Comparison of ENCODE assay signal across 22 cellular contexts in genomic region chr2:171046056-171046560, GRCh38.
DNase-seq lines count a peak whose midpoint lies in the region; ATAC-seq and TF ChIP-seq lines count a peak whose summit lies in the region.
"Had no signal": no experiment of that assay in that cellular context is flagged by ENCODE, and none has a peak within 500 bp of the region (broad histone marks: within the 10 kb centered on the region; RNA-seq: fewer than 3 reads in every experiment).

No MANE protein-coding gene starts in this region.

- peaks cover 12% of the 10 kb centered on the region for H3K4me1 Mint-ChIP-seq in GM23338
- H3K4me1 Mint-ChIP-seq in WTC11 = peaks cover 16% of the 10 kb centered on the region
- H3K4me1 Mint-ChIP-seq in neural progenitor cell = no peaks in the 10 kb centered on the region

- H3K27ac Mint-ChIP-seq in GM23338 (peak overlapping the region; percentile 60; the same call in 1 of the 2 replicates), WTC11 (peak overlapping the region; percentile 39; the same call in 1 of the 2 replicates), neural progenitor cell (no peak overlapping the region)
- H3K27ac Mint-ChIP-seq: CD4-positive, alpha-beta memory T cell had no signal

- H3K27me3 ChIP-seq in GM23338 (ENCODE audit: insufficient read depth) (no peaks in the 10 kb centered on the region), neural progenitor cell (no peaks in the 10 kb centered on the region), left lung (no peaks in the 10 kb centered on the region)

- H3K4me1 ChIP-seq in GM23338 (ENCODE audit: insufficient read depth) (peaks cover 22% of the 10 kb centered on the region), neural progenitor cell (peaks cover 20% of the 10 kb centered on the region), left lung (no peaks in the 10 kb centered on the region)
- H3K4me1 ChIP-seq: A549 had no signal

- DNase-seq in GM23338 (ENCODE audit: low spot score) = peak; percentile 14
- no peak for DNase-seq in WTC11 (ENCODE audit: low spot score)
- DNase-seq in globus pallidus (ENCODE audit: low spot score) = peak; percentile 7
- DNase-seq in neural progenitor cell (ENCODE audit: low spot score) = peak; percentile 37
- DNase-seq in left colon = no peak
- DNase-seq in left lung = no peak
- no peak for DNase-seq in NAMALWA (ENCODE audit: low spot score)
- DNase-seq: CD4-positive, alpha-beta memory T cell; DMS53; KG1; NCI-H1417 treated with DMSO at 0.1 percent for 48 hours; NCI-H187 treated with DMSO at 0.1 percent for 48 hours; NCI-H2227 treated with DMSO at 0.1 percent for 48 hours; NCI-H510A treated with DMSO at 0.1 percent for 48 hours; NCI-H82; OCI-M1; Right ventricle myocardium superior had no signal

- POLR2A ChIA-PET in WTC11 (lab: Charles Lee) = no interaction called here

- H3K4me3 ChIP-seq in GM23338 (no peak overlapping the region), neural progenitor cell (no peak overlapping the region), left lung (no peak overlapping the region)
- H3K4me3 ChIP-seq: A549, HAP-1, SK-N-MC had no signal

- intact Hi-C loops in left colon (cut with DNase I, micrococcal nuclease) (no loop called here), left lung (cut with DNase I) (no loop called here)

- H3K9me3 ChIP-seq in neural progenitor cell (ENCODE audit: low read depth) (no peaks in the 10 kb centered on the region), left lung (no peaks in the 10 kb centered on the region)
- H3K9me3 ChIP-seq: A549, HAP-1 had no signal

- H2AFZ ChIP-seq in GM23338 (no peak overlapping the region), neural progenitor cell (replicated peaks) (no peak overlapping the region)

- CTCF ChIA-PET in WTC11 (lab: Charles Lee) = interaction anchor here (0.7 to 1.2 kb wide), 2 partner anchors 41 to 73 kb away, joined by 3 to 4 read pairs; no protein-coding TSS in a partner anchor

- H3K4me3 Mint-ChIP-seq in GM23338 (no peak overlapping the region), WTC11 (no peak overlapping the region), neural progenitor cell (no peak overlapping the region)
- H3K4me3 Mint-ChIP-seq: CD4-positive, alpha-beta memory T cell had no signal

- H3K4me2 ChIP-seq in GM23338 (peak overlapping the region; percentile 16; the same call in 1 of the 2 replicates), neural progenitor cell (peak overlapping the region; percentile 57)
- H3K4me2 ChIP-seq: A549 had no signal

- no peaks in the 10 kb centered on the region for H3K9me2 ChIP-seq in GM23338 (ENCODE audit: insufficient read depth)

- H3K79me2 ChIP-seq in GM23338 (replicated peaks; ENCODE audit: insufficient read depth) = no peaks in the 10 kb centered on the region
- no peaks in the 10 kb centered on the region for H3K79me2 ChIP-seq in neural progenitor cell (ENCODE audit: low read depth)

- H3K9ac ChIP-seq in neural progenitor cell = no peak overlapping the region

- H3K27me3 Mint-ChIP-seq in GM23338 (ENCODE audit: insufficient read depth, low read depth, poor library complexity) (no peaks in the 10 kb centered on the region), WTC11 (ENCODE audit: low read depth) (no peaks in the 10 kb centered on the region), neural progenitor cell (ENCODE audit: insufficient read depth, low read depth) (no peaks in the 10 kb centered on the region)
- H3K27me3 Mint-ChIP-seq: CD4-positive, alpha-beta memory T cell had no signal

- TF ChIP-seq CTCF in GM23338 (conservative IDR thresholded peaks at IDR 0.05; ENCODE audit: low read depth in 2 of 2) (no peak), WTC11 (IDR thresholded peaks at IDR 0.05) (no peak), neural progenitor cell (IDR thresholded peaks at IDR 0.05) (no peak), left lung (IDR thresholded peaks at IDR 0.05) (no peak)

- H4K20me1 ChIP-seq in GM23338 (replicated peaks; ENCODE audit: insufficient read depth) (0 out of 2 replicates have a peak, but pooled peaks cover 3% of the 10 kb centered on the region), neural progenitor cell (ENCODE audit: low read depth) (peaks cover 5% of the 10 kb centered on the region)

- no peaks in the 10 kb centered on the region for H3F3A ChIP-seq in GM23338 (replicated peaks; ENCODE audit: low read depth)
- peaks cover 20% of the 10 kb centered on the region for H3F3A ChIP-seq in neural progenitor cell (ENCODE audit: low read depth)

- ATAC-seq in GM23338 (peak; percentile 59; the same call in 2 of the 3 replicates), WTC11 (peak; percentile 57; the same call in 1 of the 2 replicates), left colon (no peak), left lung (no peak), GM18517 (IDR thresholded peaks at IDR 0.05; ENCODE audit: unreplicated experiment) (no peak)
- ATAC-seq: A549, HepG2 had no signal

- H3K9me3 Mint-ChIP-seq in GM23338 (no peaks in the 10 kb centered on the region), WTC11 (no peaks in the 10 kb centered on the region), neural progenitor cell (no peaks in the 10 kb centered on the region)

- peak overlapping the region; percentile 67 for H3K27ac ChIP-seq in GM23338 (ENCODE audit: low read depth)
- H3K27ac ChIP-seq in neural progenitor cell = peak overlapping the region; percentile 66
- no peak overlapping the region for H3K27ac ChIP-seq in left lung
- H3K27ac ChIP-seq: A549, SK-N-MC had no signal

- H3K36me3 Mint-ChIP-seq in GM23338 (ENCODE audit: low read depth) (peaks cover 63% of the 10 kb centered on the region), WTC11 (peaks cover 49% of the 10 kb centered on the region), neural progenitor cell (peaks cover 40% of the 10 kb centered on the region)

- H3K36me3 ChIP-seq in GM23338 (ENCODE audit: insufficient read depth) (peaks cover 8% of the 10 kb centered on the region; the same call in 1 of the 2 replicates), neural progenitor cell (peaks cover 6% of the 10 kb centered on the region), left lung (peaks cover 3 to 76% of the 10 kb centered on the region in 2 donors)

TF ChIP-seq in WTC11, 78 proteins besides CTCF, POLR2A, EP300 and RAD21 (continues in another document):
- TF ChIP-seq TEAD4 (CRISPR knock-in tag; IDR thresholded peaks at IDR 0.05) (no peak), E2F4 (CRISPR knock-in tag; IDR thresholded peaks at IDR 0.05; ENCODE audit: borderline replicate concordance, low read depth) (no peak), STAT6 (CRISPR knock-in tag; conservative IDR thresholded peaks at IDR 0.05; ENCODE audit: low read depth) (no peak), ARID4B (CRISPR knock-in tag; IDR thresholded peaks at IDR 0.05; ENCODE audit: borderline replicate concordance) (no peak)

Comparison
In these comparisons a context has a peak if more than half of its experiments do, and no peak if none do; other contexts are left out.
1. ATAC-seq: peak in GM23338 (single experiment) and WTC11 (single experiment); none in left colon (single experiment), left lung (single experiment) and GM18517 (single experiment).
2. DNase-seq: peak in GM23338 (single experiment), globus pallidus (single experiment) and neural progenitor cell (single experiment); none in WTC11 (single experiment), left colon (0 of 2), left lung (0 of 2) and NAMALWA (single experiment).
3. H3K27ac ChIP-seq: peak in GM23338 (single experiment) and neural progenitor cell (single experiment); none in left lung (0 of 2).